Comparison of ENCODE assay signal across 1 cellular context in the genomic region with DNA sequence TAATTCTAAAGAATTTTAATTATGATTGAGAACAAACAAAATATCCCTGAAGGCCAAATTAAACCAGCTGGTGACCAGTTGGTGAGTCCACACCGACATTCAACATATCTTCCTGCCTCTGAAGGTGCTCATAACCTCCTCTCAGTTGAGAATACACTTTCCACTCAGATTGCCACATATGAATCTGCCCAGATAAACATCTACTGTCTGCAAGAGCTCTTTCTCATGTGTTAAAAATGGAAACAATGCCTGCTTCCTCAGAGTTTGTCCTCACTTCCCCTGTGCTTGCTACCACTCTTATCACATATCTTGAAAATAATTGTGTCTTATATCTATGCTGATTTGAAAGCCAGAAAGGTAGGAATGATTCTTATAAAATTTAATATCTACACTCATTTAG.
TF ChIP-seq lines count a peak whose summit lies in the region.

No MANE protein-coding gene starts in this region.

TF ChIP-seq in HCT116, 20 proteins besides CTCF, POLR2A, EP300 and RAD21 (continued from another document):
- TF ChIP-seq, protein P1, sequence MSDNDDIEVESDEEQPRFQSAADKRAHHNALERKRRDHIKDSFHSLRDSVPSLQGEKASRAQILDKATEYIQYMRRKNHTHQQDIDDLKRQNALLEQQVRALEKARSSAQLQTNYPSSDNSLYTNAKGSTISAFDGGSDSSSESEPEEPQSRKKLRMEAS (IDR thresholded peaks at IDR 0.05): no peak
- no peak for TF ChIP-seq EZH2 (IDR thresholded peaks at IDR 0.05)
- no peak for TF ChIP-seq ZNF274 (IDR thresholded peaks at IDR 0.05; ENCODE audit: low read depth, low read length)
- TF ChIP-seq, protein P2, sequence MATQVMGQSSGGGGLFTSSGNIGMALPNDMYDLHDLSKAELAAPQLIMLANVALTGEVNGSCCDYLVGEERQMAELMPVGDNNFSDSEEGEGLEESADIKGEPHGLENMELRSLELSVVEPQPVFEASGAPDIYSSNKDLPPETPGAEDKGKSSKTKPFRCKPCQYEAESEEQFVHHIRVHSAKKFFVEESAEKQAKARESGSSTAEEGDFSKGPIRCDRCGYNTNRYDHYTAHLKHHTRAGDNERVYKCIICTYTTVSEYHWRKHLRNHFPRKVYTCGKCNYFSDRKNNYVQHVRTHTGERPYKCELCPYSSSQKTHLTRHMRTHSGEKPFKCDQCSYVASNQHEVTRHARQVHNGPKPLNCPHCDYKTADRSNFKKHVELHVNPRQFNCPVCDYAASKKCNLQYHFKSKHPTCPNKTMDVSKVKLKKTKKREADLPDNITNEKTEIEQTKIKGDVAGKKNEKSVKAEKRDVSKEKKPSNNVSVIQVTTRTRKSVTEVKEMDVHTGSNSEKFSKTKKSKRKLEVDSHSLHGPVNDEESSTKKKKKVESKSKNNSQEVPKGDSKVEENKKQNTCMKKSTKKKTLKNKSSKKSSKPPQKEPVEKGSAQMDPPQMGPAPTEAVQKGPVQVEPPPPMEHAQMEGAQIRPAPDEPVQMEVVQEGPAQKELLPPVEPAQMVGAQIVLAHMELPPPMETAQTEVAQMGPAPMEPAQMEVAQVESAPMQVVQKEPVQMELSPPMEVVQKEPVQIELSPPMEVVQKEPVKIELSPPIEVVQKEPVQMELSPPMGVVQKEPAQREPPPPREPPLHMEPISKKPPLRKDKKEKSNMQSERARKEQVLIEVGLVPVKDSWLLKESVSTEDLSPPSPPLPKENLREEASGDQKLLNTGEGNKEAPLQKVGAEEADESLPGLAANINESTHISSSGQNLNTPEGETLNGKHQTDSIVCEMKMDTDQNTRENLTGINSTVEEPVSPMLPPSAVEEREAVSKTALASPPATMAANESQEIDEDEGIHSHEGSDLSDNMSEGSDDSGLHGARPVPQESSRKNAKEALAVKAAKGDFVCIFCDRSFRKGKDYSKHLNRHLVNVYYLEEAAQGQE (IDR thresholded peaks at IDR 0.05; ENCODE audit: low read depth): no peak
- TF ChIP-seq EGR1 (IDR thresholded peaks at IDR 0.05; ENCODE audit: low read depth): no peak
- TF ChIP-seq, protein P3, sequence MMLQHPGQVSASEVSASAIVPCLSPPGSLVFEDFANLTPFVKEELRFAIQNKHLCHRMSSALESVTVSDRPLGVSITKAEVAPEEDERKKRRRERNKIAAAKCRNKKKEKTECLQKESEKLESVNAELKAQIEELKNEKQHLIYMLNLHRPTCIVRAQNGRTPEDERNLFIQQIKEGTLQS (IDR thresholded peaks at IDR 0.05): no peak
